Comparison of ENCODE assay signal across 19 cellular contexts in the genomic region with DNA sequence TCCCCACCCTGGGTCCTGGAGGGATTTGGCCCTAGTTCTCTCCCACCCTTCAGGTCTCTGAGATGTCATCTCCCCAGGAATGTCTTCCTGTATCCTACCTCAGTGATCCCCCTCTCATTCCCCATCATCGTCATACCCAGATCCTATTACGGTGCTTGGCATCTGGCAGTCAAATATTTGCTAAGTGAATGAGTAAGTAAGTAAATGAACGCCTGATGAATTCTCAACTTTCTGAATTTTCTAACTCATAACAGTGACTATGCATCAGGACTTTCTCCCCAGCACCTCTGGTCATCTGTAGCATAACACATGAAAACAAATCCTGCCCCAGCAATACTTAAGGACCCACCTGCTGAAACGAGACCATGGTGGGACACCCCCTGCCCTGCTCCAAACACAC.
DNase-seq lines count a peak whose midpoint lies in the region; ATAC-seq and TF ChIP-seq lines count a peak whose summit lies in the region.
"Had no signal": no experiment of that assay in that cellular context is flagged by ENCODE, and none has a peak within 500 bp of the region (broad histone marks: within the 10 kb centered on the region; RNA-seq: fewer than 3 reads in every experiment).

No MANE protein-coding gene starts in this region.

- in situ Hi-C loops in GM13976 (cut with MboI; ENCODE audit: low sequenced_read_pairs, unreplicated experiment), result no loop called here

- CTCF ChIA-PET in naive thymus-derived CD4-positive, alpha-beta T cell (lab: Charles Lee), result no interaction called here

- peaks cover 0 to 91% (median 17%) of the 10 kb centered on the region in 11 experiments; a peak in 10 of 22 replicates for H4K20me1 ChIP-seq in BLaER1 treated with 17β-estradiol and CSF1 and Interleukin-3, amounts not matched to agents 10 nM and 100 nM

- no peak overlapping the region for H3K4me3 Mint-ChIP-seq in T-helper 17 cell
- peak overlapping the region in 7 of 10 donors; percentile 4 to 58 (median 45) for H3K4me3 Mint-ChIP-seq in naive thymus-derived CD4-positive, alpha-beta T cell

- intact Hi-C loops in naive thymus-derived CD4-positive, alpha-beta T cell (cut with micrococcal nuclease), result loop anchor here in 1 of 2 donors (5.0 kb wide), 2 partner anchors 43 to 247 kb away; no protein-coding TSS in a partner anchor

- DNase-seq in HT1080 (ENCODE audit: low read depth), result peak; percentile 58
- DNase-seq in T-helper 17 cell, result no peak
- no peak for DNase-seq in naive thymus-derived CD4-positive, alpha-beta T cell
- no peak for DNase-seq in HCEC 1CT
- DNase-seq in GM13976 (ENCODE audit: low spot score), result no peak
- DNase-seq: ACHN, BE2C, DMS79, H7, NCI-H1436 treated with DMSO at 0.1 percent for 48 hours, NCI-H2081 treated with DMSO at 0.1 percent for 48 hours, NCI-H2227 treated with DMSO at 0.1 percent for 48 hours, NCI-H526, PC-9, Right ventricle myocardium superior, T-helper 2 cell had no signal

- no peaks in the 10 kb centered on the region for H3K27me3 ChIP-seq in BLaER1 treated with 17β-estradiol and CSF1 and Interleukin-3, amounts not matched to agents 10 nM and 100 nM
- H3K27me3 ChIP-seq in naive thymus-derived CD4-positive, alpha-beta T cell (ENCODE audit: control insufficient read depth in 2 of 2, insufficient read depth in 2 of 2, low read length in 2 of 2), result no peaks in the 10 kb centered on the region
- H3K27me3 ChIP-seq: BE2C had no signal

- H3K4me1 ChIP-seq in BLaER1 treated with 17β-estradiol and CSF1 and Interleukin-3, amounts not matched to agents 10 nM and 100 nM, result peaks cover 50 to 92% (median 90%) of the 10 kb centered on the region in 10 experiments
- peaks cover 0 to 34% of the 10 kb centered on the region in 2 donors for H3K4me1 ChIP-seq in naive thymus-derived CD4-positive, alpha-beta T cell (ENCODE audit: control insufficient read depth in 2 of 2, insufficient read depth in 2 of 2, low read length in 2 of 2)
- H3K4me1 ChIP-seq: BE2C had no signal

- H3K9ac ChIP-seq in BLaER1 treated with 17β-estradiol and CSF1 and Interleukin-3, amounts not matched to agents 10 nM and 100 nM, result 0 out of 22 replicates have a peak overlapping the region, but pooled peaks of 1 of the 11 experiments have one; percentile 5

- POLR2A ChIA-PET in naive thymus-derived CD4-positive, alpha-beta T cell (lab: Charles Lee), result interaction anchor here (0.9 to 1.1 kb wide), 4 partner anchors 12 to 42 kb away, joined by 3 to 5 read pairs (median 4); no protein-coding TSS in a partner anchor

- peaks cover 0 to 7% (median 0%) of the 10 kb centered on the region in 11 donors for H3K9me3 Mint-ChIP-seq in naive thymus-derived CD4-positive, alpha-beta T cell

- no peak for ATAC-seq in T-helper 17 cell
- no peak for ATAC-seq in naive thymus-derived CD4-positive, alpha-beta T cell
- ATAC-seq in GM21529 (IDR thresholded peaks at IDR 0.05; ENCODE audit: unreplicated experiment), result no peak
- no peak for ATAC-seq in GM18873 (IDR thresholded peaks at IDR 0.05; ENCODE audit: low FRiP score, unreplicated experiment)

- H3K27ac Mint-ChIP-seq in T-helper 17 cell, result peak overlapping the region; percentile 29
- H3K27ac Mint-ChIP-seq in naive thymus-derived CD4-positive, alpha-beta T cell, result peak overlapping the region in 5 of 9 donors; percentile 16 to 87 (median 33)

- H3K4me1 Mint-ChIP-seq in T-helper 17 cell, result peaks cover 8% of the 10 kb centered on the region
- H3K4me1 Mint-ChIP-seq in naive thymus-derived CD4-positive, alpha-beta T cell, result peaks cover 9 to 73% (median 47%) of the 10 kb centered on the region in 7 donors

- peaks cover 22% of the 10 kb centered on the region for H3K27me3 Mint-ChIP-seq in T-helper 17 cell
- peaks cover 0 to 8% (median 0%) of the 10 kb centered on the region in 5 donors for H3K27me3 Mint-ChIP-seq in naive thymus-derived CD4-positive, alpha-beta T cell

- no peaks in the 10 kb centered on the region for H3K9me3 ChIP-seq in BLaER1 treated with 17β-estradiol and CSF1 and Interleukin-3, amounts not matched to agents 10 nM and 100 nM (replicated peaks in 1 of 11)
- H3K9me3 ChIP-seq in T-helper 17 cell (ENCODE audit: control insufficient read depth, low read length, poor library complexity, severe bottlenecking), result no peaks in the 10 kb centered on the region
- H3K9me3 ChIP-seq in naive thymus-derived CD4-positive, alpha-beta T cell (ENCODE audit: control insufficient read depth in 2 of 3, low read length in 3 of 3), result no peaks in the 10 kb centered on the region
- H3K9me3 ChIP-seq: BE2C had no signal

- H3K27ac ChIP-seq in BLaER1 treated with 17β-estradiol and CSF1 and Interleukin-3, amounts not matched to agents 10 nM and 100 nM, result peak overlapping the region in 8 of 11 experiments; percentile 3 to 68 (median 42); a peak in 11 of 22 replicates
- H3K27ac ChIP-seq in naive thymus-derived CD4-positive, alpha-beta T cell (ENCODE audit: low read depth, low read length), result no peak overlapping the region
- H3K27ac ChIP-seq: PC-9 had no signal

- H3K4me2 ChIP-seq in BLaER1 treated with 17β-estradiol and CSF1 and Interleukin-3, amounts not matched to agents 10 nM and 100 nM, result peak overlapping the region; percentile 13 to 76 (median 64); a peak in 19 of 22 replicates
- H3K4me2 ChIP-seq: PC-9 had no signal

- no peak for TF ChIP-seq CTCF in GM13976 (IDR thresholded peaks at IDR 0.05; ENCODE audit: borderline replicate concordance, control extremely low read depth, extremely low read depth, insufficient read depth, missing control alignments)

- no peaks in the 10 kb centered on the region for H3K36me3 Mint-ChIP-seq in T-helper 17 cell (ENCODE audit: low read depth)
- peaks cover 0 to 1% (median 0%) of the 10 kb centered on the region in 5 donors for H3K36me3 Mint-ChIP-seq in naive thymus-derived CD4-positive, alpha-beta T cell

- H3K4me3 ChIP-seq in BLaER1 treated with 17β-estradiol and CSF1 and Interleukin-3, amounts not matched to agents 10 nM and 100 nM, result no peak overlapping the region
- H3K4me3 ChIP-seq in naive thymus-derived CD4-positive, alpha-beta T cell (ENCODE audit: low read length), result no peak overlapping the region
- H3K4me3 ChIP-seq: PC-9 had no signal

- peaks cover 2 to 85% (median 44%) of the 10 kb centered on the region in 11 experiments; a peak in 18 of 22 replicates for H3K36me3 ChIP-seq in BLaER1 treated with 17β-estradiol and CSF1 and Interleukin-3, amounts not matched to agents 10 nM and 100 nM
- H3K36me3 ChIP-seq in naive thymus-derived CD4-positive, alpha-beta T cell (ENCODE audit: control insufficient read depth in 2 of 3, insufficient read depth in 3 of 3, low read length in 3 of 3), result no peaks in the 10 kb centered on the region
- H3K36me3 ChIP-seq: BE2C had no signal
